In the genomic region with DNA sequence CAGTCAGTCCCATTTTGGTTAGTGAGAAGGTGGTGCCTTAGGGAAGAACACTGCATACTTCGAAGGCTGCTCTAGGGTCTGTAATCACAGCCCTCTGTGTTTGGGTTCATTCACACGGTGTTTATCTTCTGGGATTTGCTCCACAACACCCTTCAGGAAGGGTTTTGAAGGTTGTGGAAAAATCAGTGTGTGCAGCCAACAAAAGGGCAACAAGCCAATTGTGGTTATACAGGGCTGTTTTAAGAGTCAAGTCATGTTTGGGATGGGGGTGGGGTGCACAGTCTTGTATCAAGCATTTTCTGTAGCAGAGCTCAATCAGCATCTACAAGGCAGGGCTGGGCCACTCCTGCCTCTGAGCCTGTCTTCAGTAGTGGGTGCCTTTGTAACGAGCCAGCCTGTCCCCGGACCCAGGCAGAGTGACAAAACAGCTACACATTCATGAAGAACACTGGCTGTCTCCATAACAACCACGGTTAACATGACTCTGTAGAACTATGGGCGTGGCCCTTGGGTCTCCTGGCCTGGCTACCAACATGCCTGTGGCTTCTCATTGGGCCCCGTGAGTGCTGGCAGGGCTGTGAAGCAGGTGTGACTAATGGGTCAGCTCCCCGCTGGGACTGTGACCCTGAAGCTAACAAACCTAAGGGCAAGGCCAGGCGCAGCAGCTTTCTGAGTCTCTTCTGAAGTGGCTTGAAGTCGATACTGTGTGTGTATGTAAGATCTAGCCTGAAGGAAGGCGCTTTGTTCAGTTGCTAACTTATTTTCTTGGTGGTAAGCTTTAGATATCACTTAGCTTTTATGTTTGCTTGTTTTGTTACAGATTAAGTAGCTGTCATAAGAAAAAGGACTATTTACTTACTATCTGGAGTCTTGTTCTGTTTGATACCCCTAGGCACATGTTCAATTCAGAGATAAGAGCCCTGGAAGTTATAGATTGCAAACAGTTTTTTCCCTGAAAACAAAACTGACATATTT, we compare ENCODE assay signal across 9 cellular contexts. TPM values are rescaled to one million over a fixed set of nuclear protein-coding genes. Genes with fewer than 3 reads are reported as not detected.
DNase-seq lines count a peak whose midpoint lies in the region; ATAC-seq lines count a peak whose summit lies in the region.
"Had no signal": no experiment of that assay in that cellular context is flagged by ENCODE, and none has a peak within 500 bp of the region (broad histone marks: within the 10 kb centered on the region; RNA-seq: fewer than 3 reads in every experiment).

No MANE protein-coding gene starts in this region.

- H2BK120ac ChIP-seq in mesendoderm (ENCODE audit: low read depth, low read length), result no peak overlapping the region

- no peaks in the 10 kb centered on the region for H3K79me2 ChIP-seq in mesendoderm (ENCODE audit: control insufficient read depth, insufficient read depth, low read length)

- no peak overlapping the region for H3K18ac ChIP-seq in mesendoderm (ENCODE audit: low read length)

- no peaks in the 10 kb centered on the region for H3K36me3 ChIP-seq in mesendoderm (ENCODE audit: control insufficient read depth, insufficient read depth, low read length)

- no peaks in the 10 kb centered on the region for H3K36me3 Mint-ChIP-seq in activated naive CD8-positive, alpha-beta T cell treated with anti-CD3 and anti-CD28 coated beads, Interleukin-2, amount 50 U/mL, for 24 hours (ENCODE audit: low read depth)
- H3K36me3 Mint-ChIP-seq in activated naive CD8-positive, alpha-beta T cell treated with anti-CD3 and anti-CD28 coated beads for 36 hours, result no peaks in the 10 kb centered on the region
- no peaks in the 10 kb centered on the region for H3K36me3 Mint-ChIP-seq in activated CD4-positive, alpha-beta T cell treated with anti-CD3 and anti-CD28 coated beads for 36 hours (ENCODE audit: low read depth)
- no peaks in the 10 kb centered on the region for H3K36me3 Mint-ChIP-seq in activated naive CD4-positive, alpha-beta T cell treated with anti-CD3 and anti-CD28 coated beads for 36 hours (ENCODE audit: low read depth)
- H3K36me3 Mint-ChIP-seq: CD4-positive, CD25-positive, alpha-beta regulatory T cell had no signal

- POLR2A ChIA-PET in activated CD4-positive, alpha-beta T cell treated with anti-CD3 and anti-CD28 coated beads for 36 hours (lab: Charles Lee), result no interaction called here

- H2AK5ac ChIP-seq in mesendoderm (ENCODE audit: low read length), result no peak overlapping the region

- H3K4me1 ChIP-seq in mesendoderm (ENCODE audit: control insufficient read depth, low read depth, low read length), result peaks cover 2% of the 10 kb centered on the region

- H4K8ac ChIP-seq in mesendoderm (ENCODE audit: low read depth, low read length), result no peak overlapping the region

- H3K23ac ChIP-seq in mesendoderm (ENCODE audit: low read length), result no peak overlapping the region

- H3K79me1 ChIP-seq in mesendoderm (ENCODE audit: low read length), result no peaks in the 10 kb centered on the region

- no peak overlapping the region for H3K27ac Mint-ChIP-seq in activated naive CD8-positive, alpha-beta T cell treated with anti-CD3 and anti-CD28 coated beads, Interleukin-2, amount 50 U/mL, for 24 hours
- H3K27ac Mint-ChIP-seq in activated naive CD8-positive, alpha-beta T cell treated with anti-CD3 and anti-CD28 coated beads for 36 hours, result no peak overlapping the region
- H3K27ac Mint-ChIP-seq in activated CD4-positive, alpha-beta T cell treated with anti-CD3 and anti-CD28 coated beads for 36 hours, result no peak overlapping the region
- H3K27ac Mint-ChIP-seq in activated naive CD4-positive, alpha-beta T cell treated with anti-CD3 and anti-CD28 coated beads for 36 hours, result no peak overlapping the region
- H3K27ac Mint-ChIP-seq: CD4-positive, CD25-positive, alpha-beta regulatory T cell had no signal

- no peak for DNase-seq in activated naive CD8-positive, alpha-beta T cell treated with anti-CD3 and anti-CD28 coated beads, Interleukin-2, amount 50 U/mL, for 24 hours
- no peak for DNase-seq in activated naive CD8-positive, alpha-beta T cell treated with anti-CD3 and anti-CD28 coated beads for 36 hours
- peak; percentile 76 for DNase-seq in OCI-M1 (lab: John Stamatoyannopoulos, UW)
- peak; percentile 30 for DNase-seq in epidermal melanocyte (ENCODE audit: insufficient read length, low spot score)
- peak; percentile 99 for DNase-seq in mesendoderm
- no peak for DNase-seq in activated CD4-positive, alpha-beta T cell treated with anti-CD3 and anti-CD28 coated beads for 36 hours
- DNase-seq in activated naive CD4-positive, alpha-beta T cell treated with anti-CD3 and anti-CD28 coated beads for 36 hours, result no peak
- DNase-seq: CD4-positive, CD25-positive, alpha-beta regulatory T cell had no signal

- H2BK15ac ChIP-seq in mesendoderm (replicated peaks; ENCODE audit: low read depth), result no peak overlapping the region

- no peak overlapping the region for H2BK5ac ChIP-seq in mesendoderm (ENCODE audit: low read length)

- no peaks in the 10 kb centered on the region for H3K4me1 Mint-ChIP-seq in activated naive CD8-positive, alpha-beta T cell treated with anti-CD3 and anti-CD28 coated beads, Interleukin-2, amount 50 U/mL, for 24 hours
- H3K4me1 Mint-ChIP-seq in activated naive CD8-positive, alpha-beta T cell treated with anti-CD3 and anti-CD28 coated beads for 36 hours, result no peaks in the 10 kb centered on the region
- no peaks in the 10 kb centered on the region for H3K4me1 Mint-ChIP-seq in activated CD4-positive, alpha-beta T cell treated with anti-CD3 and anti-CD28 coated beads for 36 hours
- no peaks in the 10 kb centered on the region for H3K4me1 Mint-ChIP-seq in activated naive CD4-positive, alpha-beta T cell treated with anti-CD3 and anti-CD28 coated beads for 36 hours (ENCODE audit: low read depth)
- H3K4me1 Mint-ChIP-seq: CD4-positive, CD25-positive, alpha-beta regulatory T cell had no signal

- H3K9me3 Mint-ChIP-seq in activated naive CD8-positive, alpha-beta T cell treated with anti-CD3 and anti-CD28 coated beads, Interleukin-2, amount 50 U/mL, for 24 hours, result peaks cover under 1% of the 10 kb centered on the region
- peaks cover under 1% of the 10 kb centered on the region for H3K9me3 Mint-ChIP-seq in activated naive CD8-positive, alpha-beta T cell treated with anti-CD3 and anti-CD28 coated beads for 36 hours
- no peaks in the 10 kb centered on the region for H3K9me3 Mint-ChIP-seq in activated CD4-positive, alpha-beta T cell treated with anti-CD3 and anti-CD28 coated beads for 36 hours (ENCODE audit: low read depth)
- H3K9me3 Mint-ChIP-seq in activated naive CD4-positive, alpha-beta T cell treated with anti-CD3 and anti-CD28 coated beads for 36 hours, result peaks cover under 1% of the 10 kb centered on the region

- H3K4ac ChIP-seq in mesendoderm (ENCODE audit: low read depth, low read length), result no peak overlapping the region

- H3K27me3 Mint-ChIP-seq in activated naive CD8-positive, alpha-beta T cell treated with anti-CD3 and anti-CD28 coated beads, Interleukin-2, amount 50 U/mL, for 24 hours, result peaks cover 5% of the 10 kb centered on the region
- H3K27me3 Mint-ChIP-seq in activated naive CD8-positive, alpha-beta T cell treated with anti-CD3 and anti-CD28 coated beads for 36 hours, result no peaks in the 10 kb centered on the region
- H3K27me3 Mint-ChIP-seq in activated CD4-positive, alpha-beta T cell treated with anti-CD3 and anti-CD28 coated beads for 36 hours, result peaks cover 4% of the 10 kb centered on the region
- no peaks in the 10 kb centered on the region for H3K27me3 Mint-ChIP-seq in activated naive CD4-positive, alpha-beta T cell treated with anti-CD3 and anti-CD28 coated beads for 36 hours (ENCODE audit: low read depth)

- no peak overlapping the region for H3K27ac ChIP-seq in mesendoderm (ENCODE audit: low read depth, low read length)

- H3K56ac ChIP-seq in mesendoderm (ENCODE audit: low read length), result no peak overlapping the region

- no CpG with 5 or more reads among the region's 11 CpGs for WGBS in mesendoderm (ENCODE audit: extremely low coverage, insufficient coverage, low lambda C conversion rate)

- no peak overlapping the region for H3K4me2 ChIP-seq in mesendoderm (ENCODE audit: low read length)

- no peak overlapping the region for H4K5ac ChIP-seq in mesendoderm (ENCODE audit: low read length)

- intact Hi-C loops in activated CD4-positive, alpha-beta T cell treated with anti-CD3 and anti-CD28 coated beads for 36 hours (cut with DNase I, micrococcal nuclease), result no loop called here
- intact Hi-C loops in activated naive CD4-positive, alpha-beta T cell treated with anti-CD3 and anti-CD28 coated beads for 36 hours (cut with micrococcal nuclease), result no loop called here

- no peaks in the 10 kb centered on the region for H3K27me3 ChIP-seq in mesendoderm (ENCODE audit: insufficient read depth, low read length, poor library complexity)

- H3K4me3 ChIP-seq in mesendoderm (ENCODE audit: low read length), result no peak overlapping the region

- no peak overlapping the region for H3K4me3 Mint-ChIP-seq in activated naive CD8-positive, alpha-beta T cell treated with anti-CD3 and anti-CD28 coated beads, Interleukin-2, amount 50 U/mL, for 24 hours
- no peak overlapping the region for H3K4me3 Mint-ChIP-seq in activated naive CD8-positive, alpha-beta T cell treated with anti-CD3 and anti-CD28 coated beads for 36 hours
- H3K4me3 Mint-ChIP-seq in activated CD4-positive, alpha-beta T cell treated with anti-CD3 and anti-CD28 coated beads for 36 hours, result no peak overlapping the region
- no peak overlapping the region for H3K4me3 Mint-ChIP-seq in activated naive CD4-positive, alpha-beta T cell treated with anti-CD3 and anti-CD28 coated beads for 36 hours
- H3K4me3 Mint-ChIP-seq: CD4-positive, CD25-positive, alpha-beta regulatory T cell had no signal

- CTCF ChIA-PET in activated CD4-positive, alpha-beta T cell treated with anti-CD3 and anti-CD28 coated beads for 36 hours (lab: Charles Lee), result interaction anchor here (0.6 kb wide), 1 partner anchor 465 kb away, joined by 3 read pairs; no protein-coding TSS in a partner anchor
- CTCF ChIA-PET in activated naive CD4-positive, alpha-beta T cell treated with anti-CD3 and anti-CD28 coated beads for 36 hours (lab: Charles Lee), result no interaction called here

- ATAC-seq in activated naive CD8-positive, alpha-beta T cell treated with anti-CD3 and anti-CD28 coated beads, Interleukin-2, amount 50 U/mL, for 24 hours, result peak; percentile 40
- ATAC-seq in activated CD4-positive, alpha-beta T cell treated with anti-CD3 and anti-CD28 coated beads for 36 hours, result no peak
- no peak for ATAC-seq in HG03442 (IDR thresholded peaks at IDR 0.05; ENCODE audit: unreplicated experiment)

- no peak overlapping the region for H3K9ac ChIP-seq in mesendoderm (ENCODE audit: low read length)

RNA-seq across cellular contexts. Expression of a gene that starts 27.9 kb away (rescaled TPM):
- total RNA-seq in activated naive CD8-positive, alpha-beta T cell treated with anti-CD3 and anti-CD28 coated beads for 36 hours, result 1 to 10 TPM; 5.3 to 6.4 TPM
- polyA plus RNA-seq in mesendoderm (2013, experiment 1 of 2), result 48.5 TPM
- 50.3 TPM for polyA plus RNA-seq in mesendoderm (2013, experiment 2 of 2)
- total RNA-seq in activated CD4-positive, alpha-beta T cell treated with anti-CD3 and anti-CD28 coated beads for 36 hours, result 1 to 10 TPM; 1.2 to 1.4 TPM
- under 1 TPM; 0.89 to 0.93 TPM for total RNA-seq in activated naive CD4-positive, alpha-beta T cell treated with anti-CD3 and anti-CD28 coated beads for 36 hours

Comparison
In these comparisons a context has a peak if more than half of its experiments do, and no peak if none do; other contexts are left out.
1. DNase-seq: peak in OCI-M1 (single experiment), epidermal melanocyte (single experiment) and mesendoderm (single experiment); none in activated naive CD8-positive, alpha-beta T cell treated with anti-CD3 and anti-CD28 coated beads, Interleukin-2, amount 50 U/mL, for 24 hours (single experiment), activated naive CD8-positive, alpha-beta T cell treated with anti-CD3 and anti-CD28 coated beads for 36 hours (single experiment), activated CD4-positive, alpha-beta T cell treated with anti-CD3 and anti-CD28 coated beads for 36 hours (single experiment) and activated naive CD4-positive, alpha-beta T cell treated with anti-CD3 and anti-CD28 coated beads for 36 hours (single experiment).